In the genomic region with DNA sequence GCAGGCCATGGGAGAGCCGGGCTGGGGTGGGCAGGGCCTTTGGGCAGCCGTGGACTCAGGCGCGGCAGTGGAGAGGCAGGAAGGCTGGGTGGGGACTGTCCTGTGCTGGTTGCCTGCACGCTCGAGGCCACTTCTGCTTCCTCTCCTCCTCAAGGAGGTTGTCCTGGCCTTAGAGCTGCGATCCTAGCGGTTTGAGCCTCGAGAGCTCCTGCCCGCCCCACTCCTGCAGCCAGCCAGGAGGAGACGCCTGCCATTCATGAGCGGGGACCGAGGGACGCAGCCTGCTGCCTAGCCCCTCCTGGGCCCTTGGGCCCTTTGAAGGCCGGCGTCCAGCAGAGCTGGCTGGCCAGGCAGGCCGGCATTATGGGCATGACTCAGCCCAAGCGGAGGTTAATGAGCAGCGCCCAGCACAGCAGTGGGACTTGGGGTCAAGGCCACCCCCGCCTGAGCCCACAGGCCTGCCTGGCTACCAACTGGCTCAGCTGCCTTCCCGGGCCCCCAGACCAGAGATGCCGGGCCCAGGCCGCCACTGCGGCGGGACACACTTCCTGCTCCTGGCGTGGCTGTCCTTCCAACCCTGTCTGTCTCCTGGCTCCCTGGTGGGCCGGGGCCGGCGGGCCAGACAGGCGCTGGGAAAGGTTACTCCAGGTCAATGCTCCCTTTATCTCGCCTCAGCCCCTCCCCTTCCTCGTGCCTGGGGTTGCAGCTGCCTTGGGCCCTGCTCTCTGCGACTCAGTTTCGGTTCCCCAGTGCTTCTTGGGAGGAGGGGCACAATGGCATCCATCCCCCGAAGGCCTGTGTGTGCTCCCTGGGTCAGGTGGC, we compare ENCODE assay signal across 7 cellular contexts. TPM values are rescaled to one million over a fixed set of nuclear protein-coding genes. Genes with fewer than 3 reads are reported as not detected.
A peak's percentile ranks its signal among the peaks of the same experiment; 100 is the strongest.
DNase-seq lines count a peak whose midpoint lies in the region; ATAC-seq and TF ChIP-seq lines count a peak whose summit lies in the region.

No MANE protein-coding gene starts in this region.

- H3K27ac ChIP-seq in IMR-90 (ENCODE audit: insufficient read depth, low read length) (peak overlapping the region; percentile 71), duodenal mucosa (ENCODE audit: low read depth, low read length) (peak overlapping the region; percentile 85), mesodermal cell (ENCODE audit: low read depth, low read length, severe bottlenecking) (peak overlapping the region; percentile 86), thyroid gland (peak overlapping the region; percentile 37 to 84 (median 48))

- peaks cover 14% of the 10 kb centered on the region for H4K20me1 ChIP-seq in IMR-90 (ENCODE audit: insufficient read depth, low read length)

- 0 out of 2 replicates have a peak, but pooled peaks cover 5% of the 10 kb centered on the region for H3K9me1 ChIP-seq in IMR-90 (ENCODE audit: insufficient read depth, low read length)

- H4K5ac ChIP-seq in IMR-90 (ENCODE audit: low read depth, low read length): peak overlapping the region; percentile 83

- H4K91ac ChIP-seq in IMR-90 (ENCODE audit: insufficient read depth, low read depth, low read length): peak overlapping the region; percentile 84

- H3K4me3 ChIP-seq in IMR-90 (ENCODE audit: insufficient read depth, low read depth, low read length) (peak overlapping the region; percentile 14), duodenal mucosa (ENCODE audit: low read depth in 1 of 2, low read length in 2 of 2) (peak overlapping the region; percentile 50 to 53), mesodermal cell (ENCODE audit: extremely low read depth, insufficient read depth, low read length, poor library complexity, severe bottlenecking) (no peak overlapping the region), thyroid gland (replicated peaks in 1 of 3) (peak overlapping the region in 1 of 3 donors; percentile 5)

- H3K27me3 ChIP-seq in IMR-90 (ENCODE audit: control insufficient read depth, insufficient read depth, low read length): no peaks in the 10 kb centered on the region
- no peaks in the 10 kb centered on the region for H3K27me3 ChIP-seq in duodenal mucosa (ENCODE audit: control insufficient read depth in 1 of 2, insufficient read depth in 2 of 2, low read length in 2 of 2)
- no peaks in the 10 kb centered on the region for H3K27me3 ChIP-seq in thyroid gland

- peak overlapping the region; percentile 49 for H3K4ac ChIP-seq in IMR-90 (ENCODE audit: low read depth, low read length)

- TF ChIP-seq POLR2A in IMR-90 (IDR thresholded peaks at IDR 0.05; ENCODE audit: low read depth, low read length) (no peak), thyroid gland (IDR thresholded peaks at IDR 0.05) (peak in 1 of 2 donors; percentile 26)

- peak overlapping the region; percentile 10; the same call in 1 of the 2 replicates for H3K56ac ChIP-seq in IMR-90 (ENCODE audit: extremely low read depth, insufficient read depth, low read length)

- peak overlapping the region; percentile 46; the same call in 1 of the 2 replicates for H3K18ac ChIP-seq in IMR-90 (ENCODE audit: low read depth, low read length)

- intact Hi-C loops in IMR-90 (cut with micrococcal nuclease) (no loop called here), thyroid gland (cut with DNase I) (no loop called here)

- H3K9ac ChIP-seq in IMR-90 (ENCODE audit: low read depth, low read length) (peak overlapping the region; percentile 54), duodenal mucosa (ENCODE audit: low read depth in 1 of 2, low read length in 2 of 2) (peak overlapping the region; percentile 47 to 65)

- peak overlapping the region; percentile 71 for H2AFZ ChIP-seq in IMR-90 (replicated peaks; ENCODE audit: low read length, poor library complexity)

- H3K79me1 ChIP-seq in IMR-90 (ENCODE audit: low read depth in 1 of 2, low read length in 2 of 2): peaks cover 0 to 27% of the 10 kb centered on the region in 2 experiments; a peak in 2 of 4 replicates

- POLR2A ChIA-PET in IMR-90 (lab: Charles Lee; ENCODE audit: unreplicated experiment): no interaction called here

- H3K36me3 ChIP-seq in IMR-90 (ENCODE audit: control insufficient read depth, insufficient read depth, low read length) (peaks cover 2% of the 10 kb centered on the region; the same call in 1 of the 2 replicates), duodenal mucosa (ENCODE audit: control insufficient read depth in 1 of 2, insufficient read depth in 2 of 2, low read length in 2 of 2) (peaks cover 0 to 4% of the 10 kb centered on the region in 2 donors), mesodermal cell (ENCODE audit: control insufficient read depth, insufficient read depth, low read length) (peaks cover 23% of the 10 kb centered on the region), thyroid gland (no peaks in the 10 kb centered on the region)

- CTCF ChIA-PET in IMR-90 (lab: Yijun Ruan, JAX): no interaction called here

- no peak for TF ChIP-seq RAD21 in IMR-90 (IDR thresholded peaks at IDR 0.05; ENCODE audit: low read length)

- no TSS peak for BruUV-seq in IMR-90 (replicated peaks; lab: Mats Ljungman, UMichigan)

- peak overlapping the region; percentile 85 for H2BK5ac ChIP-seq in IMR-90 (ENCODE audit: low read depth, low read length, poor library complexity, severe bottlenecking)

- H2BK15ac ChIP-seq in IMR-90 (ENCODE audit: low read depth, low read length): no peak overlapping the region; the same call in 2 of the 3 replicates

- dilution Hi-C loops in IMR-90 (cut with HindIII; ENCODE audit: low sequenced_read_pairs, unreplicated experiment): no loop called here

- H3K9me3 ChIP-seq in IMR-90 (ENCODE audit: control insufficient read depth, insufficient read depth, low read length) (no peaks in the 10 kb centered on the region; the same call in 1 of the 2 replicates), duodenal mucosa (ENCODE audit: control insufficient read depth in 1 of 2, low read length in 2 of 2) (no peaks in the 10 kb centered on the region), mesodermal cell (ENCODE audit: control insufficient read depth, low read length) (peaks cover 4% of the 10 kb centered on the region), thyroid gland (no peaks in the 10 kb centered on the region)

- peak overlapping the region; percentile 54; the same call in 1 of the 2 replicates for H3K14ac ChIP-seq in IMR-90 (replicated peaks; ENCODE audit: low read depth, low read length)

- TF ChIP-seq CTCF in IMR-90 (conservative IDR thresholded peaks at IDR 0.05; ENCODE audit: low read depth, low read length) (no peak), thyroid gland (IDR thresholded peaks at IDR 0.05) (peak in 1 of 6 experiments; percentile 7)

- H3K9me3 Mint-ChIP-seq in T-helper 2 cell treated with Interferon-gamma antibody and Interleukin-4, amounts not matched to agents 5 μg/mL and 100 μg/mL, for 36 hours: peaks cover 5% of the 10 kb centered on the region

- ATAC-seq in GM21515 (IDR thresholded peaks at IDR 0.05; ENCODE audit: unreplicated experiment): peak; percentile 43
- peak; percentile 22 for ATAC-seq in IMR-90 (ENCODE audit: low read depth)

- H3K4me1 ChIP-seq in IMR-90 (ENCODE audit: control insufficient read depth, insufficient read depth, low read length) (peaks cover 17% of the 10 kb centered on the region), duodenal mucosa (ENCODE audit: control insufficient read depth in 1 of 2, insufficient read depth in 2 of 2, low read length in 2 of 2) (peaks cover 36 to 53% of the 10 kb centered on the region in 2 donors), mesodermal cell (ENCODE audit: control insufficient read depth, insufficient read depth, low read length, poor library complexity, severe bottlenecking) (peaks cover 21% of the 10 kb centered on the region), thyroid gland (peaks cover 21 to 42% of the 10 kb centered on the region in 2 donors)

- H3K27ac Mint-ChIP-seq in T-helper 2 cell treated with Interferon-gamma antibody and Interleukin-4, amounts not matched to agents 5 μg/mL and 100 μg/mL, for 36 hours: peak overlapping the region; percentile 60

- in situ Hi-C loops in IMR-90 (cut with MboI; ENCODE audit: low sequenced_read_pairs): no loop called here

- H3K4me3 Mint-ChIP-seq in T-helper 2 cell treated with Interferon-gamma antibody and Interleukin-4, amounts not matched to agents 5 μg/mL and 100 μg/mL, for 36 hours: peak overlapping the region; percentile 65

- no peaks in the 10 kb centered on the region for H3K27me3 Mint-ChIP-seq in T-helper 2 cell treated with Interferon-gamma antibody and Interleukin-4, amounts not matched to agents 5 μg/mL and 100 μg/mL, for 36 hours (ENCODE audit: low read depth)

- peak overlapping the region; percentile 51; the same call in 1 of the 2 replicates for H2AK5ac ChIP-seq in IMR-90 (ENCODE audit: low read depth, low read length)

- H3K4me1 Mint-ChIP-seq in T-helper 2 cell treated with Interferon-gamma antibody and Interleukin-4, amounts not matched to agents 5 μg/mL and 100 μg/mL, for 36 hours (ENCODE audit: low read depth): peaks cover 23% of the 10 kb centered on the region

- peak overlapping the region; percentile 85 for H2AK9ac ChIP-seq in IMR-90 (replicated peaks; ENCODE audit: low read depth, low read length, poor library complexity)

- H3K4me2 ChIP-seq in IMR-90 (ENCODE audit: low read depth, low read length): peak overlapping the region; percentile 71

- WGBS in IMR-90 (ENCODE audit: extremely low coverage in 2 of 2, insufficient read length in 1 of 2), 2 experiments: 37% methylated on average over 19 of the region's 35 CpGs; no CpG with 5 or more reads in 1 of the 2 experiments
- WGBS in mesodermal cell (ENCODE audit: insufficient coverage in 2 of 2), 2 experiments: 21 to 37% methylated on average over 8 to 18 of the region's 35 CpGs
- no CpG with 5 or more reads among the region's 35 CpGs for WGBS in thyroid gland, 2 donors

- no peak overlapping the region for H2BK20ac ChIP-seq in IMR-90 (ENCODE audit: low read depth, low read length)

- H3K36me3 Mint-ChIP-seq in T-helper 2 cell treated with Interferon-gamma antibody and Interleukin-4, amounts not matched to agents 5 μg/mL and 100 μg/mL, for 36 hours (ENCODE audit: low read depth): peaks cover 20% of the 10 kb centered on the region

- peak overlapping the region; percentile 65; the same call in 1 of the 2 replicates for H3K23ac ChIP-seq in IMR-90 (ENCODE audit: low read depth, low read length)

- H4K8ac ChIP-seq in IMR-90 (ENCODE audit: low read depth in 2 of 2, low read length in 2 of 2): peak overlapping the region; percentile 83 to 85; a peak in 3 of 4 replicates

- H2BK120ac ChIP-seq in IMR-90 (ENCODE audit: low read depth, low read length): peak overlapping the region; percentile 75

- DNase-seq in GF-D8 (lab: John Stamatoyannopoulos, UW): peak; percentile 28
- peak; percentile 52 for DNase-seq in IMR-90
- DNase-seq in T-helper 2 cell treated with Interferon-gamma antibody and Interleukin-4, amounts not matched to agents 5 μg/mL and 100 μg/mL, for 36 hours (ENCODE audit: low spot score): peak; percentile 12
- peak; percentile 80 to 86 for DNase-seq in thyroid gland

RNA-seq across cellular contexts. Expression of a gene that starts 1.8 kb away (rescaled TPM):
- total RNA-seq in IMR-90 (2012; rRNA removed) (4.3 and 4.7 TPM in 2 replicates), thyroid gland (10 to 100 TPM in 1 of 4 donors, 1 to 10 TPM in 3; 7.0 to 11.8 (median 8.9) TPM)
- 7.0 and 8.3 TPM in 2 replicates for polyA plus RNA-seq in IMR-90 (2012; rRNA removed)
- polyA plus RNA-seq in IMR-90 (2012; cell fraction: cytosol; rRNA removed): 7.5 and 11.5 TPM in 2 replicates
- 11.4 and 27.2 TPM in 2 replicates for polyA plus RNA-seq in IMR-90 (2012; cell fraction: nucleus; rRNA removed; ENCODE audit: low replicate concordance)
- 12.0 TPM for polyA plus RNA-seq in mesodermal cell (2013, experiment 1 of 2)
- polyA plus RNA-seq in mesodermal cell (2013, experiment 2 of 2): 7.6 TPM

RNA-seq across cellular contexts. Expression of a gene that starts 2.3 kb away (rescaled TPM):
- total RNA-seq in IMR-90 (2012; rRNA removed) (166 and 244 TPM in 2 replicates), thyroid gland (100 to 1,000 TPM; 170 to 228 (median 185) TPM)
- polyA plus RNA-seq in IMR-90 (2012; rRNA removed): 125 and 131 TPM in 2 replicates
- polyA plus RNA-seq in IMR-90 (2012; cell fraction: cytosol; rRNA removed): 118 and 139 TPM in 2 replicates
- polyA plus RNA-seq in IMR-90 (2012; cell fraction: nucleus; rRNA removed; ENCODE audit: low replicate concordance): 56.8 and 80.0 TPM in 2 replicates
- polyA plus RNA-seq in mesodermal cell (2013, experiment 1 of 2): 174 TPM
- 145 TPM for polyA plus RNA-seq in mesodermal cell (2013, experiment 2 of 2)

RNA-seq across cellular contexts. Expression of a gene that starts 37.6 kb away (rescaled TPM):
- 0.36 and 1.7 TPM in 2 replicates for total RNA-seq in IMR-90 (2012; rRNA removed)
- polyA plus RNA-seq in IMR-90 (2012; rRNA removed): 22.3 and 26.9 TPM in 2 replicates
- 9.9 and 21.3 TPM in 2 replicates for polyA plus RNA-seq in IMR-90 (2012; cell fraction: cytosol; rRNA removed)
- polyA plus RNA-seq in IMR-90 (2012; cell fraction: nucleus; rRNA removed; ENCODE audit: low replicate concordance): 117 and 388 TPM in 2 replicates
- polyA plus RNA-seq in mesodermal cell (2013, experiment 1 of 2): 4.5 TPM
- polyA plus RNA-seq in mesodermal cell (2013, experiment 2 of 2): 3.8 TPM
- total RNA-seq in thyroid gland: 1 to 10 TPM in 3 of 4 donors, under 1 TPM in 1; 0.67 to 2.0 (median 1.1) TPM

RNA-seq across cellular contexts. Expression of a gene that starts 38.8 kb away (rescaled TPM):
- total RNA-seq in IMR-90 (2012; rRNA removed) (6.7 and 7.2 TPM in 2 replicates), thyroid gland (1 to 10 TPM; 4.0 to 8.0 (median 6.1) TPM)
- 21.1 and 25.5 TPM in 2 replicates for polyA plus RNA-seq in IMR-90 (2012; rRNA removed)
- polyA plus RNA-seq in IMR-90 (2012; cell fraction: cytosol; rRNA removed): 15.6 and 31.1 TPM in 2 replicates
- 48.5 and 108 TPM in 2 replicates for polyA plus RNA-seq in IMR-90 (2012; cell fraction: nucleus; rRNA removed; ENCODE audit: low replicate concordance)
- polyA plus RNA-seq in mesodermal cell (2013, experiment 1 of 2): 41.5 TPM
- 37.1 TPM for polyA plus RNA-seq in mesodermal cell (2013, experiment 2 of 2)

RNA-seq across cellular contexts. Expression of a gene that starts 52.9 kb away (rescaled TPM):
- total RNA-seq in IMR-90 (2012; rRNA removed) (0.18 TPM in 1 of 2 replicates, not detected in the other), thyroid gland (under 1 TPM in 1 of 4 donors, not detected in 3; 0.83 TPM)
- polyA plus RNA-seq in IMR-90 (2012; rRNA removed): 0.13 and 0.22 TPM in 2 replicates
- 0.22 TPM in 2 replicates for polyA plus RNA-seq in IMR-90 (2012; cell fraction: cytosol; rRNA removed)
- 2.2 and 2.5 TPM in 2 replicates for polyA plus RNA-seq in IMR-90 (2012; cell fraction: nucleus; rRNA removed; ENCODE audit: low replicate concordance)
- polyA plus RNA-seq in mesodermal cell (2013, experiment 1 of 2): 0.66 TPM
- polyA plus RNA-seq in mesodermal cell (2013, experiment 2 of 2): 1.2 TPM

Comparison
In these comparisons a context has a peak if more than half of its experiments do, and no peak if none do; other contexts are left out.
1. DNase-seq: peak in every context shown above with its lines; median percentile 83 in thyroid gland; 52 in IMR-90; 28 in GF-D8; 12 in T-helper 2 cell treated with Interferon-gamma antibody and Interleukin-4, amounts not matched to agents 5 μg/mL and 100 μg/mL, for 36 hours.